Comparison of ENCODE assay signal across 8 cellular contexts in genomic region chrX:47513697-47514085, GRCh38. TPM values are rescaled to one million over a fixed set of nuclear protein-coding genes. Genes with fewer than 3 reads are reported as not detected.
A peak's percentile ranks its signal among the peaks of the same experiment; 100 is the strongest.
DNase-seq lines count a peak whose midpoint lies in the region; ATAC-seq and TF ChIP-seq lines count a peak whose summit lies in the region.

No MANE protein-coding gene starts in this region.

- no peaks in the 10 kb centered on the region for H3K9me2 ChIP-seq in Loucy (replicated peaks; ENCODE audit: low read depth, low read length)

- no peaks in the 10 kb centered on the region for H3F3A ChIP-seq in Loucy (ENCODE audit: low read depth)

- peak overlapping the region in 1 of 3 donors; percentile 53 for H3K27ac Mint-ChIP-seq in CD4-positive, CD25-positive, alpha-beta regulatory T cell
- H3K27ac Mint-ChIP-seq in nephron progenitor cell = no peak overlapping the region

- no peaks in the 10 kb centered on the region for H3K4me1 ChIP-seq in CD4-positive, CD25-positive, alpha-beta regulatory T cell (ENCODE audit: control insufficient read depth, insufficient read depth, low read length, poor library complexity, severe bottlenecking)
- H3K4me1 ChIP-seq in Loucy (ENCODE audit: insufficient read depth, low read length, poor library complexity, severe bottlenecking) (no peaks in the 10 kb centered on the region), mucosa of descending colon (ENCODE audit: low read depth) (no peaks in the 10 kb centered on the region)

- no peaks in the 10 kb centered on the region for H3K36me3 ChIP-seq in CD4-positive, CD25-positive, alpha-beta regulatory T cell (ENCODE audit: control insufficient read depth, insufficient read depth, low read length)
- H3K36me3 ChIP-seq in Loucy (ENCODE audit: insufficient read depth, low read length) = no peaks in the 10 kb centered on the region
- H3K36me3 ChIP-seq in mucosa of descending colon (ENCODE audit: low read depth) = no peaks in the 10 kb centered on the region

- ATAC-seq in CD4-positive, CD25-positive, alpha-beta regulatory T cell (ENCODE audit: low read depth in 2 of 2) = no peak
- ATAC-seq in mucosa of descending colon (no peak), HG02623 (IDR thresholded peaks at IDR 0.05; ENCODE audit: unreplicated experiment) (no peak)

- peak overlapping the region; percentile 91 for H2AFZ ChIP-seq in Loucy (ENCODE audit: low read length)

- no peaks in the 10 kb centered on the region for H3K9me3 ChIP-seq in CD4-positive, CD25-positive, alpha-beta regulatory T cell (ENCODE audit: control insufficient read depth in 2 of 2, low read length in 2 of 2)
- H3K9me3 ChIP-seq in Loucy (ENCODE audit: insufficient read depth, low read depth, low read length) = no peaks in the 10 kb centered on the region
- no peaks in the 10 kb centered on the region for H3K9me3 ChIP-seq in mucosa of descending colon

- peak overlapping the region; percentile 11 to 91 (median 84) for H3K4me3 Mint-ChIP-seq in CD4-positive, CD25-positive, alpha-beta regulatory T cell
- H3K4me3 Mint-ChIP-seq in nephron progenitor cell = peak overlapping the region; percentile 86

- peak overlapping the region; percentile 67 for H3K4me2 ChIP-seq in Loucy (ENCODE audit: low read depth, low read length, poor library complexity, severe bottlenecking)

- H4K20me1 ChIP-seq in Loucy (ENCODE audit: insufficient read depth, low read length, poor library complexity, severe bottlenecking) = no peaks in the 10 kb centered on the region

- peaks cover 0 to 2% (median 0%) of the 10 kb centered on the region in 7 donors for H3K9me3 Mint-ChIP-seq in CD4-positive, CD25-positive, alpha-beta regulatory T cell
- H3K9me3 Mint-ChIP-seq in nephron progenitor cell = peaks cover 48% of the 10 kb centered on the region

- H3K4me3 ChIP-seq in CD4-positive, CD25-positive, alpha-beta regulatory T cell (ENCODE audit: low read depth, low read length) = peak overlapping the region; percentile 70
- H3K4me3 ChIP-seq in Loucy (ENCODE audit: low read length, poor library complexity, severe bottlenecking) = peak overlapping the region; percentile 70
- H3K4me3 ChIP-seq in choroid plexus epithelial cell (ENCODE audit: low read depth, low read length) = peak overlapping the region; percentile 51
- H3K4me3 ChIP-seq in mucosa of descending colon = no peak overlapping the region

- intact Hi-C loops in mucosa of descending colon (cut with DNase I, micrococcal nuclease) = no loop called here

- H3K27ac ChIP-seq in CD4-positive, CD25-positive, alpha-beta regulatory T cell (ENCODE audit: insufficient read depth, low read length, poor library complexity, severe bottlenecking) = no peak overlapping the region

- no peak for TF ChIP-seq CTCF in Loucy (conservative IDR thresholded peaks at IDR 0.05; ENCODE audit: low read length)
- TF ChIP-seq CTCF in choroid plexus epithelial cell (conservative IDR thresholded peaks at IDR 0.05; ENCODE audit: low read depth, low read length) = no peak
- no peak for TF ChIP-seq CTCF in nephron progenitor cell (IDR thresholded peaks at IDR 0.05)
- no peak for TF ChIP-seq CTCF in mucosa of descending colon (IDR thresholded peaks at IDR 0.05)

- H3K27me3 Mint-ChIP-seq in CD4-positive, CD25-positive, alpha-beta regulatory T cell = peaks cover 10% of the 10 kb centered on the region
- H3K27me3 Mint-ChIP-seq in nephron progenitor cell (ENCODE audit: low read depth, poor library complexity) = peaks cover 5% of the 10 kb centered on the region

- DNase-seq in CD4-positive, CD25-positive, alpha-beta regulatory T cell = no peak
- DNase-seq in choroid plexus epithelial cell (ENCODE audit: low read depth) (no peak), nephron progenitor cell (no peak), COLO829 (ENCODE audit: low spot score) (no peak), mucosa of descending colon (no peak), NOMO-1 treated with DMSO at 0.1 percent for 48 hours (lab: John Stamatoyannopoulos, UW; ENCODE audit: unreplicated experiment) (no peak)

- no peaks in the 10 kb centered on the region for H3K79me2 ChIP-seq in Loucy (ENCODE audit: insufficient read depth, low read length)

- H3K36me3 Mint-ChIP-seq in CD4-positive, CD25-positive, alpha-beta regulatory T cell = no peaks in the 10 kb centered on the region
- H3K36me3 Mint-ChIP-seq in nephron progenitor cell (ENCODE audit: low read depth) = no peaks in the 10 kb centered on the region

- peaks cover 0 to 15% (median 3%) of the 10 kb centered on the region in 4 donors for H3K4me1 Mint-ChIP-seq in CD4-positive, CD25-positive, alpha-beta regulatory T cell
- H3K4me1 Mint-ChIP-seq in nephron progenitor cell = peaks cover 32% of the 10 kb centered on the region

- peaks cover 4% of the 10 kb centered on the region for H3K27me3 ChIP-seq in CD4-positive, CD25-positive, alpha-beta regulatory T cell (ENCODE audit: control insufficient read depth, insufficient read depth, low read length)
- H3K27me3 ChIP-seq in Loucy (ENCODE audit: insufficient read depth, low read length, poor library complexity, severe bottlenecking) = no peaks in the 10 kb centered on the region

- peak overlapping the region; percentile 49 for H3K9ac ChIP-seq in Loucy (ENCODE audit: low read depth, low read length, poor library complexity, severe bottlenecking)

RNA-seq across cellular contexts. Expression of gene ZNF41, which starts 30.7 kb away (rescaled TPM):
- 9.3 TPM for total RNA-seq in CD4-positive, CD25-positive, alpha-beta regulatory T cell
- 1 to 10 TPM; 4.9 to 6.7 (median 6.3) TPM for polyA plus RNA-seq in CD4-positive, CD25-positive, alpha-beta regulatory T cell
- total RNA-seq in mucosa of descending colon = 10 to 100 TPM in 2 of 3 donors, 1 to 10 TPM in 1; 9.4 to 14.0 (median 12.0) TPM

RNA-seq across cellular contexts. Expression of gene ARAF, which starts 47.3 kb away (rescaled TPM):
- total RNA-seq in CD4-positive, CD25-positive, alpha-beta regulatory T cell = 128 TPM
- polyA plus RNA-seq in CD4-positive, CD25-positive, alpha-beta regulatory T cell = 10 to 100 TPM; 56.4 to 68.7 (median 64.0) TPM
- total RNA-seq in mucosa of descending colon = 100 to 1,000 TPM in 1 of 3 donors, 10 to 100 TPM in 2; 82.1 to 108 (median 90.1) TPM
